In the genomic region with DNA sequence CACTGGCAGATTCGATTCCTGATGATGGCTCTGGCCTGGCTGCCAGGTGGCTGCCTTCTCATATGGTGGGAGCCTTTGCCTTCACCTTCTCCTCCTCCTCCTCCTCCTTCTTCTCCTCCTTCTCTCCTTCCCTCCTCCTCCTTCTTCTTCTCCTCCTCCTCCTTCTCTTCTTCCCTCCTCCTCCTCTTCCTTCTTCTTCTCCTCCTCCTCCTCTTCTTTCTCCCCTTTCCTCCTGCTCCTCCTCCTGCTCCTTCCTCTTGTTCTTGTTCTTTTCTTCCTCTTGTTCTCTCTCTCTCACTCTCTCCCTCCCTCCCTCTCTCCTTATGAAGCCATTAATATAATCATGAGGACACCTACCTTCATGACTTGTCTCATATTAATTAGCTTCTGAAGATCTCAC, we compare ENCODE assay signal across 29 cellular contexts.
"Had no signal": no experiment of that assay in that cellular context is flagged by ENCODE, and none has a peak within 500 bp of the region (broad histone marks: within the 10 kb centered on the region; RNA-seq: fewer than 3 reads in every experiment).

No MANE protein-coding gene starts in this region.

- H3K36me3 ChIP-seq: stomach, suprapubic skin, thoracic aorta, thyroid gland, tibial artery, tibial nerve, transverse colon, upper lobe of left lung, upper lobe of right lung, uterus, vagina had no signal

- ATAC-seq: stimulated activated effector memory CD8-positive, alpha-beta T cell treated with anti-CD3 and anti-CD28 coated beads, Interleukin-12 subunit alpha, Interleukin-12 subunit beta, amount 100 ng/mL, for 72 hours; stimulated activated memory B cell treated with anti-CD40 and anti-IgM and Interleukin-4, amounts not matched to agents 10 μg/mL and 1 μg/mL and 100 μg/mL, for 72 hours; stimulated activated naive B cell treated with anti-CD40 and anti-IgM and Interleukin-4, amounts not matched to agents 10 μg/mL and 1 μg/mL and 100 μg/mL, for 72 hours; stimulated activated naive CD8-positive, alpha-beta T cell treated with anti-CD3 and anti-CD28 coated beads, Interleukin-15, amount 100 ng/mL, for 72 hours; stimulated activated naive CD8-positive, alpha-beta T cell treated with anti-CD3 and anti-CD28 coated beads, Interleukin-15, Interleukin-2, amounts not matched to agents 100 U/mL and 50 U/mL, for 24 hours; upper lobe of right lung had no signal

- H3K4me1 Mint-ChIP-seq: stimulated activated effector memory CD8-positive, alpha-beta T cell treated with anti-CD3 and anti-CD28 coated beads, Interleukin-12 subunit alpha, Interleukin-12 subunit beta, amount 100 ng/mL, for 72 hours; stimulated activated memory B cell treated with anti-CD40 and anti-IgM and Interleukin-4, amounts not matched to agents 10 μg/mL and 1 μg/mL and 100 μg/mL, for 72 hours; stimulated activated naive B cell treated with anti-CD40 and anti-IgM and Interleukin-4, amounts not matched to agents 10 μg/mL and 1 μg/mL and 100 μg/mL, for 72 hours; stimulated activated naive CD8-positive, alpha-beta T cell treated with anti-CD3 and anti-CD28 coated beads, Interleukin-15, amount 100 ng/mL, for 72 hours had no signal

- H3K36me3 Mint-ChIP-seq: stimulated activated effector memory CD8-positive, alpha-beta T cell treated with anti-CD3 and anti-CD28 coated beads, Interleukin-12 subunit alpha, Interleukin-12 subunit beta, amount 100 ng/mL, for 72 hours; stimulated activated memory B cell treated with anti-CD40 and anti-IgM and Interleukin-4, amounts not matched to agents 10 μg/mL and 1 μg/mL and 100 μg/mL, for 72 hours; stimulated activated naive B cell treated with anti-CD40 and anti-IgM and Interleukin-4, amounts not matched to agents 10 μg/mL and 1 μg/mL and 100 μg/mL, for 72 hours; type B pancreatic cell had no signal

- H3K27me3 ChIP-seq: testis, thyroid gland, tibial artery, tibial nerve, upper lobe of left lung, upper lobe of right lung, uterus, vagina had no signal

- H3K4me1 ChIP-seq: stomach, suprapubic skin, testis, thyroid gland, tibial artery, tibial nerve, transverse colon, upper lobe of left lung, upper lobe of right lung, uterus, vagina had no signal

- H3K27ac ChIP-seq: stomach, suprapubic skin, testis, thoracic aorta, thyroid gland, tibial artery, tibial nerve, transverse colon, upper lobe of left lung, upper lobe of right lung, uterus, vagina had no signal

- DNase-seq: stimulated activated CD4-positive, alpha-beta T cell treated with anti-CD3 and anti-CD28 coated beads, Interleukin-2, amount 100 ng/mL, for 48 hours; stimulated activated CD4-positive, alpha-beta T cell treated with anti-CD3 and anti-CD28 coated beads, Interleukin-4, amount 100 ng/mL, for 1 hour; stimulated activated CD4-positive, alpha-beta T cell treated with anti-CD3 and anti-CD28 coated beads, Interleukin-4, amount 100 ng/mL, for 24 hours; stimulated activated CD4-positive, alpha-beta T cell treated with anti-CD3 and anti-CD28 coated beads, Interleukin-4, amount 100 ng/mL, for 4 hours; stimulated activated CD8-positive, alpha-beta memory T cell treated with anti-CD3 and anti-CD28 coated beads, Interleukin-4, amount 100 ng/mL, for 48 hours; stimulated activated naive B cell treated with anti-CD40 and anti-IgM and Interleukin-4, amounts not matched to agents 10 μg/mL and 1 μg/mL and 100 μg/mL, for 72 hours; stimulated activated naive CD4-positive, alpha-beta T cell; stimulated activated naive CD4-positive, alpha-beta T cell treated with Interleukin-2 at 50 U/mL for 16 hours; stimulated activated naive CD8-positive, alpha-beta T cell treated with anti-CD3 and anti-CD28 coated beads, Interleukin-15, amount 100 ng/mL, for 72 hours; stimulated activated naive CD8-positive, alpha-beta T cell treated with anti-CD3 and anti-CD28 coated beads, Interleukin-15, Interleukin-2, amounts not matched to agents 100 U/mL and 50 U/mL, for 24 hours; stomach; substantia nigra; testis; thyroid gland; transverse colon; trophoblast cell; upper lobe of left lung; upper lobe of right lung; uterus had no signal

- H3K4me3 Mint-ChIP-seq: stimulated activated effector memory CD8-positive, alpha-beta T cell treated with anti-CD3 and anti-CD28 coated beads, Interleukin-12 subunit alpha, Interleukin-12 subunit beta, amount 100 ng/mL, for 72 hours; stimulated activated memory B cell treated with anti-CD40 and anti-IgM and Interleukin-4, amounts not matched to agents 10 μg/mL and 1 μg/mL and 100 μg/mL, for 72 hours; stimulated activated naive B cell treated with anti-CD40 and anti-IgM and Interleukin-4, amounts not matched to agents 10 μg/mL and 1 μg/mL and 100 μg/mL, for 72 hours; stimulated activated naive CD8-positive, alpha-beta T cell treated with anti-CD3 and anti-CD28 coated beads, Interleukin-15, amount 100 ng/mL, for 72 hours; stimulated activated naive CD8-positive, alpha-beta T cell treated with anti-CD3 and anti-CD28 coated beads, Interleukin-15, Interleukin-2, amounts not matched to agents 100 ng/mL and 50 ng/mL, for 24 hours; type B pancreatic cell had no signal

- H3K9me3 ChIP-seq: stomach, suprapubic skin, testis, thoracic aorta, thyroid gland, tibial artery, tibial nerve, transverse colon, upper lobe of left lung, upper lobe of right lung, uterus, vagina had no signal

- H3K9me3 Mint-ChIP-seq: stimulated activated effector memory CD8-positive, alpha-beta T cell treated with anti-CD3 and anti-CD28 coated beads, Interleukin-12 subunit alpha, Interleukin-12 subunit beta, amount 100 ng/mL, for 72 hours; stimulated activated naive CD8-positive, alpha-beta T cell treated with anti-CD3 and anti-CD28 coated beads, Interleukin-15, amount 100 ng/mL, for 72 hours; stimulated activated naive CD8-positive, alpha-beta T cell treated with anti-CD3 and anti-CD28 coated beads, Interleukin-15, Interleukin-2, amounts not matched to agents 100 ng/mL and 50 ng/mL, for 24 hours; type B pancreatic cell had no signal

- FAIRE-seq: urothelium cell line had no signal

- H3K27ac Mint-ChIP-seq: stimulated activated effector memory CD8-positive, alpha-beta T cell treated with anti-CD3 and anti-CD28 coated beads, Interleukin-12 subunit alpha, Interleukin-12 subunit beta, amount 100 ng/mL, for 72 hours; stimulated activated memory B cell treated with anti-CD40 and anti-IgM and Interleukin-4, amounts not matched to agents 10 μg/mL and 1 μg/mL and 100 μg/mL, for 72 hours; stimulated activated naive B cell treated with anti-CD40 and anti-IgM and Interleukin-4, amounts not matched to agents 10 μg/mL and 1 μg/mL and 100 μg/mL, for 72 hours; stimulated activated naive CD8-positive, alpha-beta T cell treated with anti-CD3 and anti-CD28 coated beads, Interleukin-15, Interleukin-2, amounts not matched to agents 100 ng/mL and 50 ng/mL, for 24 hours; type B pancreatic cell had no signal

- H3K4me3 ChIP-seq: stomach, suprapubic skin, testis, thoracic aorta, thyroid gland, tibial artery, tibial nerve, transverse colon, upper lobe of left lung, upper lobe of right lung, uterus, vagina had no signal
